In the genomic region with DNA sequence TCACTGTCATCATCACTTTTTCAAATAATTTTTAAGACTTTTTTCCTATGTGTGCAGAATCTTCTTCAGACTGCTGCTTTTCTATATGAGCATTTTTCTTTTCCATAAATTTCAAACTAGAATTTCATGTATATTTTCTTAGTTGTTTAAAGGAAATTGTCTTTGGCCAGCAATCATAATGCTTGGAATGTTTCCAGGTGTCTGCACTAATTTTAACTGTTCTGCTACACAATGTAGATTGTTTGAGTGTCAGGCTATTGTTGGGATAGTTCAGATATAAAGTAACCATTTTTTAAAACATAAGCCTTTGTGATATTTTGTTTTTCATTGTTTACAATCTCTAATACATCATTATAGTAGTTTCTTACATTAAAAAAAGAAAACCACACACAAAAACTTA, we compare ENCODE assay signal across 25 cellular contexts.
"Had no signal": no experiment of that assay in that cellular context is flagged by ENCODE, and none has a peak within 500 bp of the region (broad histone marks: within the 10 kb centered on the region; RNA-seq: fewer than 3 reads in every experiment).

No MANE protein-coding gene starts in this region.

- H3K27ac ChIP-seq: hepatocyte, lower lobe of right lung, neural progenitor cell, neutrophil, parathyroid adenoma, psoas muscle, right atrium auricular region, right lobe of liver, stomach, testis, thyroid gland, transverse colon, upper lobe of left lung, vagina had no signal

- DNase-seq: islet precursor cell; lower lobe of right lung; mammary epithelial cell; mesenchymal stem cell; naive thymus-derived CD8-positive, alpha-beta T cell; occipital lobe; psoas muscle; right lobe of liver; stimulated activated CD4-positive, alpha-beta T cell treated with anti-CD3 and anti-CD28 coated beads, Interleukin-12 subunit alpha, Interleukin-12 subunit beta, amount 100 ng/mL, for 4 hours; stimulated activated CD4-positive, alpha-beta T cell treated with anti-CD3 and anti-CD28 coated beads, Interleukin-15, amount 100 ng/mL, for 24 hours; stimulated activated CD4-positive, alpha-beta T cell treated with anti-CD3 and anti-CD28 coated beads, Interleukin-2, amount 100 ng/mL, for 24 hours; stimulated activated CD4-positive, alpha-beta T cell treated with anti-CD3 and anti-CD28 coated beads, Interleukin-4, amount 100 ng/mL, for 1 hour; stimulated activated naive B cell treated with anti-CD40 and anti-IgM and Interleukin-4, amounts not matched to agents 10 μg/mL and 1 μg/mL and 100 μg/mL, for 72 hours; stimulated activated naive CD8-positive, alpha-beta T cell treated with anti-CD3 and anti-CD28 coated beads, Interleukin-15, Interleukin-2, amounts not matched to agents 100 U/mL and 50 U/mL, for 24 hours; stomach; testis; thyroid gland; transverse colon; upper lobe of left lung had no signal

- ATAC-seq: lower lobe of right lung; naive thymus-derived CD8-positive, alpha-beta T cell; psoas muscle; right lobe of liver; stimulated activated naive B cell treated with anti-CD40 and anti-IgM and Interleukin-4, amounts not matched to agents 10 μg/mL and 1 μg/mL and 100 μg/mL, for 72 hours; stimulated activated naive CD8-positive, alpha-beta T cell treated with anti-CD3 and anti-CD28 coated beads, Interleukin-15, Interleukin-2, amounts not matched to agents 100 U/mL and 50 U/mL, for 24 hours had no signal

- H3K27me3 ChIP-seq: hepatocyte, neural progenitor cell, neutrophil, right atrium auricular region, right lobe of liver, stomach, testis, thyroid gland, transverse colon, upper lobe of left lung, vagina had no signal

- H3K4me1 ChIP-seq: lower lobe of right lung, neural progenitor cell, parathyroid adenoma, psoas muscle, right atrium auricular region, right lobe of liver, stomach, testis, thyroid gland, upper lobe of left lung, vagina had no signal

- H3K4me3 ChIP-seq: hepatocyte, lower lobe of right lung, neural progenitor cell, psoas muscle, right atrium auricular region, right lobe of liver, stomach, testis, thyroid gland, transverse colon, upper lobe of left lung, vagina had no signal

- H3K9me3 ChIP-seq: right lobe of liver, testis, thyroid gland, upper lobe of left lung, vagina had no signal

- H3K36me3 ChIP-seq: lower lobe of right lung, neural progenitor cell, neutrophil, right atrium auricular region, right lobe of liver, stomach, thyroid gland, transverse colon, upper lobe of left lung, vagina had no signal
